Comparison of ENCODE assay signal across 19 cellular contexts in genomic region chr6:41931792-41932191, GRCh38. TPM values are rescaled to one million over a fixed set of nuclear protein-coding genes. Genes with fewer than 3 reads are reported as not detected.
DNase-seq lines count a peak whose midpoint lies in the region; ATAC-seq and TF ChIP-seq lines count a peak whose summit lies in the region.
"Had no signal": no experiment of that assay in that cellular context is flagged by ENCODE, and none has a peak within 500 bp of the region (broad histone marks: within the 10 kb centered on the region; RNA-seq: fewer than 3 reads in every experiment).

No MANE protein-coding gene starts in this region.

- no peaks in the 10 kb centered on the region for H3K9me3 ChIP-seq in BLaER1 treated with 17β-estradiol and CSF1 and Interleukin-3, amounts not matched to agents 10 nM and 100 nM (replicated peaks in 1 of 11)
- no peaks in the 10 kb centered on the region for H3K9me3 ChIP-seq in endodermal cell (ENCODE audit: control insufficient read depth, low read length)
- H3K9me3 ChIP-seq: BE2C, breast epithelium, upper lobe of left lung had no signal

- intact Hi-C loops in activated CD4-positive, alpha-beta T cell treated with anti-CD3 and anti-CD28 coated beads for 36 hours (cut with DNase I, micrococcal nuclease) = no loop called here
- intact Hi-C loops in activated B cell treated with CpG ODN at 0.5 μM for 24 hours (cut with micrococcal nuclease) = no loop called here
- intact Hi-C loops in dendritic cell treated with granulocyte-macrophage colony-stimulating factor and Interleukin-4, amounts not matched to agents 40 ng/mL and 50 ng/mL, for 4 days (cut with micrococcal nuclease) = no loop called here

- peaks cover 34 to 98% (median 81%) of the 10 kb centered on the region in 10 experiments for H3K4me1 ChIP-seq in BLaER1 treated with 17β-estradiol and CSF1 and Interleukin-3, amounts not matched to agents 10 nM and 100 nM
- no peaks in the 10 kb centered on the region for H3K4me1 ChIP-seq in endodermal cell (ENCODE audit: control insufficient read depth, insufficient read depth, low read length)
- H3K4me1 ChIP-seq: BE2C, breast epithelium had no signal

- H3K4me3 ChIP-seq in BLaER1 treated with 17β-estradiol and CSF1 and Interleukin-3, amounts not matched to agents 10 nM and 100 nM = no peak overlapping the region
- H3K4me3 ChIP-seq in endodermal cell (ENCODE audit: low read length) = no peak overlapping the region
- H3K4me3 ChIP-seq: breast epithelium, upper lobe of left lung had no signal

- peaks cover 60% of the 10 kb centered on the region for H3K36me3 Mint-ChIP-seq in activated CD4-positive, alpha-beta T cell treated with anti-CD3 and anti-CD28 coated beads for 36 hours (ENCODE audit: low read depth)
- H3K36me3 Mint-ChIP-seq in activated B cell treated with CpG ODN at 0.5 μM for 24 hours (ENCODE audit: low read depth) (peaks cover 89% of the 10 kb centered on the region), endodermal cell (ENCODE audit: low read depth) (peaks cover 61% of the 10 kb centered on the region)
- H3K36me3 Mint-ChIP-seq in dendritic cell treated with granulocyte-macrophage colony-stimulating factor and Interleukin-4, amounts not matched to agents 40 ng/mL and 50 ng/mL, for 4 days (ENCODE audit: low read depth) = peaks cover 100% of the 10 kb centered on the region

- ATAC-seq in activated CD4-positive, alpha-beta T cell treated with anti-CD3 and anti-CD28 coated beads for 36 hours = no peak
- ATAC-seq in activated B cell treated with CpG ODN at 0.5 μM for 24 hours (ENCODE audit: low read depth) = no peak

- H3K4me1 Mint-ChIP-seq in activated CD4-positive, alpha-beta T cell treated with anti-CD3 and anti-CD28 coated beads for 36 hours = peaks cover 36% of the 10 kb centered on the region
- peaks cover 38% of the 10 kb centered on the region for H3K4me1 Mint-ChIP-seq in activated B cell treated with CpG ODN at 0.5 μM for 24 hours
- H3K4me1 Mint-ChIP-seq in dendritic cell treated with granulocyte-macrophage colony-stimulating factor and Interleukin-4, amounts not matched to agents 40 ng/mL and 50 ng/mL, for 4 days (ENCODE audit: low read depth) = peaks cover 32% of the 10 kb centered on the region
- H3K4me1 Mint-ChIP-seq in endodermal cell = no peaks in the 10 kb centered on the region

- peaks cover 95 to 100% (median 97%) of the 10 kb centered on the region in 11 experiments for H3K36me3 ChIP-seq in BLaER1 treated with 17β-estradiol and CSF1 and Interleukin-3, amounts not matched to agents 10 nM and 100 nM
- H3K36me3 ChIP-seq in endodermal cell (ENCODE audit: control insufficient read depth, insufficient read depth, low read length) = peaks cover 89% of the 10 kb centered on the region

- peak overlapping the region in 5 of 11 experiments; percentile 9 to 97 (median 29); a peak in 4 of 22 replicates for H3K4me2 ChIP-seq in BLaER1 treated with 17β-estradiol and CSF1 and Interleukin-3, amounts not matched to agents 10 nM and 100 nM
- H3K4me2 ChIP-seq: KMS-11 had no signal

- TF ChIP-seq CTCF in activated B cell treated with CpG ODN at 0.5 μM for 24 hours (IDR thresholded peaks at IDR 0.05) (no peak), endodermal cell (conservative IDR thresholded peaks at IDR 0.05) (no peak)

- no peak overlapping the region for H3K4me3 Mint-ChIP-seq in activated CD4-positive, alpha-beta T cell treated with anti-CD3 and anti-CD28 coated beads for 36 hours
- H3K4me3 Mint-ChIP-seq in activated B cell treated with CpG ODN at 0.5 μM for 24 hours (no peak overlapping the region), endodermal cell (no peak overlapping the region)
- H3K4me3 Mint-ChIP-seq in dendritic cell treated with granulocyte-macrophage colony-stimulating factor and Interleukin-4, amounts not matched to agents 40 ng/mL and 50 ng/mL, for 4 days = no peak overlapping the region

- no peaks in the 10 kb centered on the region for H3K27me3 ChIP-seq in BLaER1 treated with 17β-estradiol and CSF1 and Interleukin-3, amounts not matched to agents 10 nM and 100 nM
- H3K27me3 ChIP-seq in endodermal cell (ENCODE audit: control insufficient read depth, insufficient read depth, low read length, poor library complexity, severe bottlenecking) = no peaks in the 10 kb centered on the region
- H3K27me3 ChIP-seq: BE2C, breast epithelium, upper lobe of left lung had no signal

- H3K27ac Mint-ChIP-seq in activated CD4-positive, alpha-beta T cell treated with anti-CD3 and anti-CD28 coated beads for 36 hours = peak overlapping the region; percentile 56
- H3K27ac Mint-ChIP-seq in activated B cell treated with CpG ODN at 0.5 μM for 24 hours (peak overlapping the region; percentile 3), endodermal cell (no peak overlapping the region)
- H3K27ac Mint-ChIP-seq in dendritic cell treated with granulocyte-macrophage colony-stimulating factor and Interleukin-4, amounts not matched to agents 40 ng/mL and 50 ng/mL, for 4 days = peak overlapping the region; percentile 0

- no peaks in the 10 kb centered on the region for H3K27me3 Mint-ChIP-seq in activated CD4-positive, alpha-beta T cell treated with anti-CD3 and anti-CD28 coated beads for 36 hours
- H3K27me3 Mint-ChIP-seq in activated B cell treated with CpG ODN at 0.5 μM for 24 hours (no peaks in the 10 kb centered on the region), endodermal cell (ENCODE audit: insufficient read depth) (no peaks in the 10 kb centered on the region)
- no peaks in the 10 kb centered on the region for H3K27me3 Mint-ChIP-seq in dendritic cell treated with granulocyte-macrophage colony-stimulating factor and Interleukin-4, amounts not matched to agents 40 ng/mL and 50 ng/mL, for 4 days

- CTCF ChIA-PET in activated CD4-positive, alpha-beta T cell treated with anti-CD3 and anti-CD28 coated beads for 36 hours (lab: Charles Lee) = interaction anchor here (14.0 kb wide), 1 partner anchor 114 kb away, joined by 355 read pairs; the partner anchor contains the start of gene TAF8
- CTCF ChIA-PET in activated B cell treated with CpG ODN at 0.5 μM for 24 hours (lab: Charles Lee) = no interaction called here

- peak overlapping the region in 3 of 11 experiments; percentile 13 to 100 (median 22); a peak in 4 of 22 replicates for H3K9ac ChIP-seq in BLaER1 treated with 17β-estradiol and CSF1 and Interleukin-3, amounts not matched to agents 10 nM and 100 nM
- no peak overlapping the region for H3K9ac ChIP-seq in endodermal cell (ENCODE audit: extremely low read depth, low read length, poor library complexity, severe bottlenecking)
- H3K9ac ChIP-seq: KMS-11 had no signal

- WGBS in endodermal cell (ENCODE audit: insufficient coverage in 1 of 2, insufficient read length in 1 of 2), 2 experiments = 89 to 96% methylated on average over 2 of the region's 2 CpGs

- peak overlapping the region in 9 of 11 experiments; percentile 94 to 100 (median 100); a peak in 13 of 22 replicates for H3K27ac ChIP-seq in BLaER1 treated with 17β-estradiol and CSF1 and Interleukin-3, amounts not matched to agents 10 nM and 100 nM
- no peak overlapping the region for H3K27ac ChIP-seq in endodermal cell (ENCODE audit: low read depth, low read length)
- H3K27ac ChIP-seq: breast epithelium, KMS-11, upper lobe of left lung had no signal

- no peaks in the 10 kb centered on the region for H3K9me3 Mint-ChIP-seq in activated CD4-positive, alpha-beta T cell treated with anti-CD3 and anti-CD28 coated beads for 36 hours (ENCODE audit: low read depth)
- H3K9me3 Mint-ChIP-seq in activated B cell treated with CpG ODN at 0.5 μM for 24 hours (no peaks in the 10 kb centered on the region), endodermal cell (no peaks in the 10 kb centered on the region)
- H3K9me3 Mint-ChIP-seq in dendritic cell treated with granulocyte-macrophage colony-stimulating factor and Interleukin-4, amounts not matched to agents 40 ng/mL and 50 ng/mL, for 4 days = no peaks in the 10 kb centered on the region

- peaks cover 19 to 91% (median 58%) of the 10 kb centered on the region in 11 experiments; a peak in 21 of 22 replicates for H4K20me1 ChIP-seq in BLaER1 treated with 17β-estradiol and CSF1 and Interleukin-3, amounts not matched to agents 10 nM and 100 nM

- no peak for DNase-seq in activated CD4-positive, alpha-beta T cell treated with anti-CD3 and anti-CD28 coated beads for 36 hours
- no peak for DNase-seq in activated CD4-positive, alpha-beta T cell treated with anti-CD3 and anti-CD28 coated beads for 48 hours
- DNase-seq in activated B cell treated with CpG ODN at 0.5 μM for 24 hours = no peak
- DNase-seq in endodermal cell = no peak
- DNase-seq in NCI-H2107 treated with DMSO at 0.1 percent for 48 hours (lab: John Stamatoyannopoulos, UW; ENCODE audit: unreplicated experiment) = no peak
- DNase-seq in stimulated activated CD4-positive, alpha-beta T cell treated with anti-CD3 and anti-CD28 coated beads, Interleukin-2, amount 100 ng/mL, for 24 hours = no peak
- DNase-seq: activated CD4-positive, alpha-beta T cell treated with anti-CD3 and anti-CD28 coated beads for 4 hours; amniotic stem cell; BE2C; cortex of kidney; mammary epithelial cell; NCI-H1694 treated with DMSO at 0.1 percent for 48 hours; occipital lobe; retina; upper lobe of left lung had no signal

- POLR2A ChIA-PET in activated CD4-positive, alpha-beta T cell treated with anti-CD3 and anti-CD28 coated beads for 36 hours (lab: Charles Lee) = no interaction called here
- POLR2A ChIA-PET in activated B cell treated with CpG ODN at 0.5 μM for 24 hours (lab: Charles Lee) = interaction anchor here (13.0 kb wide), 1 partner anchor 113 kb away, joined by 195 read pairs; the partner anchor contains the start of gene TAF8

RNA-seq across cellular contexts. Expression of gene CCND3, which starts 9.8 kb away (rescaled TPM):
- 100 to 1,000 TPM; 625 to 806 TPM for total RNA-seq in activated CD4-positive, alpha-beta T cell treated with anti-CD3 and anti-CD28 coated beads for 36 hours
- total RNA-seq in activated B cell treated with CpG ODN at 0.5 μM for 24 hours = 70.7 and 75.2 TPM in 2 replicates
- 10 to 100 TPM in 1 of 2 donors, 1 to 10 TPM in 1; 8.5 to 11.7 TPM for total RNA-seq in endodermal cell
- polyA plus RNA-seq in endodermal cell (2013, experiment 1 of 2) = 16.0 TPM
- polyA plus RNA-seq in endodermal cell (2013, experiment 2 of 2) = 15.9 TPM

RNA-seq across cellular contexts. Expression of gene BYSL, which starts 10.5 kb away (rescaled TPM):
- total RNA-seq in activated CD4-positive, alpha-beta T cell treated with anti-CD3 and anti-CD28 coated beads for 36 hours = 10 to 100 TPM; 51.6 to 56.0 TPM
- total RNA-seq in activated B cell treated with CpG ODN at 0.5 μM for 24 hours = 39.5 and 43.2 TPM in 2 replicates
- 10 to 100 TPM; 29.4 to 36.3 TPM for total RNA-seq in endodermal cell
- 35.8 TPM for polyA plus RNA-seq in endodermal cell (2013, experiment 1 of 2)
- 29.1 TPM for polyA plus RNA-seq in endodermal cell (2013, experiment 2 of 2)

RNA-seq across cellular contexts. Expression of gene MED20, which starts 10.9 kb away (rescaled TPM):
- total RNA-seq in activated CD4-positive, alpha-beta T cell treated with anti-CD3 and anti-CD28 coated beads for 36 hours = 10 to 100 TPM; 19.4 to 21.6 TPM
- total RNA-seq in activated B cell treated with CpG ODN at 0.5 μM for 24 hours (21.1 and 22.2 TPM in 2 replicates), endodermal cell (10 to 100 TPM; 27.4 to 38.4 TPM)
- polyA plus RNA-seq in endodermal cell (2013, experiment 1 of 2) = 24.3 TPM
- polyA plus RNA-seq in endodermal cell (2013, experiment 2 of 2) = 22.4 TPM

RNA-seq across cellular contexts. Expression of gene USP49, which starts 36.6 kb away (rescaled TPM):
- total RNA-seq in activated CD4-positive, alpha-beta T cell treated with anti-CD3 and anti-CD28 coated beads for 36 hours = 1 to 10 TPM; 5.6 to 7.3 TPM
- total RNA-seq in activated B cell treated with CpG ODN at 0.5 μM for 24 hours = 7.7 and 8.0 TPM in 2 replicates
- total RNA-seq in endodermal cell = 10 to 100 TPM; 14.0 to 18.9 TPM
- 17.2 TPM for polyA plus RNA-seq in endodermal cell (2013, experiment 1 of 2)
- 14.8 TPM for polyA plus RNA-seq in endodermal cell (2013, experiment 2 of 2)
